Comparison of ENCODE assay signal across 15 cellular contexts in genomic region chr22:40517631-40518030, GRCh38.
"Had no signal": no experiment of that assay in that cellular context is flagged by ENCODE, and none has a peak within 500 bp of the region (broad histone marks: within the 10 kb centered on the region; RNA-seq: fewer than 3 reads in every experiment).

No MANE protein-coding gene starts in this region.

- H3K9me3 Mint-ChIP-seq: activated T-helper 17 cell treated with anti-CD3 and anti-CD28 coated beads, Interleukin-2, amount 50 U/mL, for 72 hours; naive thymus-derived CD4-positive, alpha-beta T cell had no signal

- H3K4me3 ChIP-seq: esophagus squamous epithelium, heart right ventricle, neural progenitor cell, stomach had no signal

- ATAC-seq: heart right ventricle; naive thymus-derived CD4-positive, alpha-beta T cell had no signal

- H3K27ac Mint-ChIP-seq: activated T-helper 17 cell treated with anti-CD3 and anti-CD28 coated beads, Interleukin-2, amount 50 U/mL, for 72 hours had no signal

- H3K9me3 ChIP-seq: esophagus squamous epithelium, stomach had no signal

- H3K4me3 Mint-ChIP-seq: neural progenitor cell had no signal

- DNase-seq: activated naive CD4-positive, alpha-beta T cell; activated T-cell treated with anti-CD3 and anti-CD28 coated beads for 4 hours; dermis blood vessel endothelial cell; effector memory CD4-positive, alpha-beta T cell; esophagus squamous epithelium; heart right ventricle; mesenchymal stem cell; naive thymus-derived CD4-positive, alpha-beta T cell; stomach; SW 1271; trophoblast cell; WERI-Rb-1 had no signal

- H3K9ac ChIP-seq: neural progenitor cell had no signal

- H3K36me3 ChIP-seq: neural progenitor cell, WERI-Rb-1 had no signal

- H3K27ac ChIP-seq: esophagus squamous epithelium, heart right ventricle, neural progenitor cell, stomach, WERI-Rb-1 had no signal

- H3K4me1 ChIP-seq: neural progenitor cell had no signal

- H3K27me3 Mint-ChIP-seq: activated T-helper 17 cell treated with anti-CD3 and anti-CD28 coated beads, Interleukin-2, amount 50 U/mL, for 72 hours; naive thymus-derived CD4-positive, alpha-beta T cell; progenitor cell of endocrine pancreas had no signal

- H3K4me1 Mint-ChIP-seq: neural progenitor cell had no signal

- H3K27me3 ChIP-seq: esophagus squamous epithelium, heart right ventricle, neural progenitor cell, stomach had no signal
